Comparison of ENCODE assay signal across 15 cellular contexts in genomic region chr12:132009336-132009859, GRCh38. TPM values are rescaled to one million over a fixed set of nuclear protein-coding genes. Genes with fewer than 3 reads are reported as not detected.
A peak's percentile ranks its signal among the peaks of the same experiment; 100 is the strongest.
DNase-seq lines count a peak whose midpoint lies in the region; ATAC-seq and TF ChIP-seq lines count a peak whose summit lies in the region.
"Had no signal": no experiment of that assay in that cellular context is flagged by ENCODE, and none has a peak within 500 bp of the region (broad histone marks: within the 10 kb centered on the region; RNA-seq: fewer than 3 reads in every experiment).

No MANE protein-coding gene starts in this region.

- H4K8ac ChIP-seq in H9 (replicated peaks; ENCODE audit: insufficient read length, low read depth, low read length) (no peak overlapping the region), IMR-90 (ENCODE audit: low read depth in 2 of 2, low read length in 2 of 2) (no peak overlapping the region)

- TF ChIP-seq CTCF in H9 (conservative IDR thresholded peaks at IDR 0.05): no peak
- TF ChIP-seq CTCF in IMR-90 (conservative IDR thresholded peaks at IDR 0.05; ENCODE audit: low read depth, low read length): no peak
- no peak for TF ChIP-seq CTCF in OCI-LY7 (conservative IDR thresholded peaks at IDR 0.05; ENCODE audit: low read length)

- H2BK15ac ChIP-seq in H9 (ENCODE audit: low read depth, low read length) (no peak overlapping the region), IMR-90 (ENCODE audit: low read depth, low read length) (no peak overlapping the region; the same call in 2 of the 3 replicates)

- no peaks in the 10 kb centered on the region for H3K9me3 ChIP-seq in H9 (ENCODE audit: control insufficient read depth, low read depth, low read length)
- H3K9me3 ChIP-seq in IMR-90 (ENCODE audit: control insufficient read depth, insufficient read depth, low read length): no peaks in the 10 kb centered on the region
- H3K9me3 ChIP-seq in OCI-LY7 (ENCODE audit: low read length): no peaks in the 10 kb centered on the region
- H3K9me3 ChIP-seq: BE2C, Caco-2, HAP-1 had no signal

- H3K14ac ChIP-seq in H9 (ENCODE audit: insufficient read depth, low read length) (no peak overlapping the region), IMR-90 (replicated peaks; ENCODE audit: low read depth, low read length) (no peak overlapping the region)

- H3K27me3 ChIP-seq in H9 (ENCODE audit: insufficient read depth, low read length) (no peaks in the 10 kb centered on the region), IMR-90 (ENCODE audit: control insufficient read depth, insufficient read depth, low read length) (no peaks in the 10 kb centered on the region)
- H3K27me3 ChIP-seq: BE2C had no signal

- H3K23ac ChIP-seq in H9 (ENCODE audit: insufficient read length, low read depth, low read length): no peak overlapping the region
- H3K23ac ChIP-seq in IMR-90 (ENCODE audit: low read depth, low read length): no peak overlapping the region

- H2BK120ac ChIP-seq in H9 (ENCODE audit: low read depth, low read length, poor library complexity, severe bottlenecking): no peak overlapping the region
- H2BK120ac ChIP-seq in IMR-90 (ENCODE audit: low read depth, low read length): no peak overlapping the region

- DNase-seq in H9 (no peak), IMR-90 (no peak), OCI-LY7 (ENCODE audit: low spot score) (peak; percentile 11), SK-N-DZ (ENCODE audit: low spot score) (no peak)
- DNase-seq: ACHN; BE2C; C1 segment of cervical spinal cord; Caco-2; CD4-positive, alpha-beta T cell; GDM1; KG1 had no signal

- peaks cover 24% of the 10 kb centered on the region for H3K9me1 ChIP-seq in IMR-90 (ENCODE audit: insufficient read depth, low read length)

- no CpG with 5 or more reads among the region's 5 CpGs for WGBS in H9 (ENCODE audit: extremely low coverage, insufficient read length, low lambda C conversion rate)
- 100% methylated on average over 1 of the region's 5 CpGs; no CpG with 5 or more reads in 1 of the 2 experiments for WGBS in IMR-90 (ENCODE audit: extremely low coverage in 2 of 2, insufficient read length in 1 of 2), 2 experiments

- H3K56ac ChIP-seq in H9 (ENCODE audit: insufficient read length, low read depth, low read length) (no peak overlapping the region), IMR-90 (ENCODE audit: extremely low read depth, insufficient read depth, low read length) (no peak overlapping the region)

- H3K27ac ChIP-seq in H9 (ENCODE audit: insufficient read length, low read depth, low read length): no peak overlapping the region
- no peak overlapping the region for H3K27ac ChIP-seq in IMR-90 (ENCODE audit: insufficient read depth, low read length)
- H3K27ac ChIP-seq in OCI-LY7 (ENCODE audit: low read depth, low read length, poor library complexity, severe bottlenecking): no peak overlapping the region
- H3K27ac ChIP-seq: HL-60 had no signal

- H3K79me2 ChIP-seq in H9 (ENCODE audit: insufficient read depth, low read length) (no peaks in the 10 kb centered on the region), OCI-LY7 (ENCODE audit: insufficient read depth, low read depth, low read length) (no peaks in the 10 kb centered on the region)

- no TSS peak for BruUV-seq in IMR-90 (replicated peaks; lab: Mats Ljungman, UMichigan)
- no TSS peak for BruUV-seq in OCI-LY7 (replicated peaks; lab: Mats Ljungman, UMichigan)

- H4K5ac ChIP-seq in H9 (ENCODE audit: insufficient read length, low read depth, low read length) (no peak overlapping the region), IMR-90 (ENCODE audit: low read depth, low read length) (no peak overlapping the region)

- POLR2A ChIA-PET in IMR-90 (lab: Charles Lee; ENCODE audit: unreplicated experiment): interaction anchor here (0.6 kb wide), 1 partner anchor 91 kb away, joined by 3 read pairs; no protein-coding TSS in a partner anchor
- POLR2A ChIA-PET in OCI-LY7 (lab: Charles Lee): interaction anchor here (0.7 kb wide), 2 partner anchors 20 to 26 kb away, joined by 4 to 5 read pairs; no protein-coding TSS in a partner anchor

- no peak overlapping the region for H3K4ac ChIP-seq in H9 (ENCODE audit: low read depth, low read length)
- 0 out of 2 replicates have a peak overlapping the region, but pooled peaks have one; percentile 24 for H3K4ac ChIP-seq in IMR-90 (ENCODE audit: low read depth, low read length)

- in situ Hi-C loops in IMR-90 (cut with MboI; ENCODE audit: low sequenced_read_pairs): no loop called here

- H2BK20ac ChIP-seq in H9 (ENCODE audit: low read depth, low read length, poor library complexity, severe bottlenecking) (no peak overlapping the region), IMR-90 (ENCODE audit: low read depth, low read length) (no peak overlapping the region)

- H3K23me2 ChIP-seq in H9 (ENCODE audit: insufficient read length, low read depth, low read length, poor library complexity, severe bottlenecking): no peaks in the 10 kb centered on the region

- peaks cover 37 to 84% (median 67%) of the 10 kb centered on the region in 3 experiments for H3K36me3 Mint-ChIP-seq in H9 (ENCODE audit: insufficient read depth in 1 of 3, low read depth in 3 of 3)

- no peaks in the 10 kb centered on the region for H3K9me2 ChIP-seq in OCI-LY7 (ENCODE audit: insufficient read depth, low read length)

- H3K9me3 Mint-ChIP-seq in H9: no peaks in the 10 kb centered on the region
- H3K9me3 Mint-ChIP-seq: CD4-positive, alpha-beta T cell had no signal

- CTCF ChIA-PET in IMR-90 (lab: Yijun Ruan, JAX) (interaction anchor here (0.6 kb wide), 1 partner anchor 205 kb away, joined by 4 read pairs; no protein-coding TSS in a partner anchor), OCI-LY7 (lab: Charles Lee; ENCODE audit: unreplicated experiment) (no interaction called here)

- no peak for TF ChIP-seq RAD21 in IMR-90 (IDR thresholded peaks at IDR 0.05; ENCODE audit: low read length)

- H3K4me1 ChIP-seq in H9 (ENCODE audit: insufficient read depth, low read length) (no peaks in the 10 kb centered on the region), IMR-90 (ENCODE audit: control insufficient read depth, insufficient read depth, low read length) (peaks cover 13% of the 10 kb centered on the region), OCI-LY7 (ENCODE audit: insufficient read depth, low read length, poor library complexity, severe bottlenecking) (no peaks in the 10 kb centered on the region)
- H3K4me1 ChIP-seq: BE2C, Caco-2, HAP-1 had no signal

- no peak for ATAC-seq in IMR-90 (ENCODE audit: low read depth)
- no peak for ATAC-seq in GM18867 (IDR thresholded peaks at IDR 0.05; ENCODE audit: unreplicated experiment)
- no peak for ATAC-seq in GM18858 (IDR thresholded peaks at IDR 0.05; ENCODE audit: unreplicated experiment)

- no peak for TF ChIP-seq POLR2A in IMR-90 (IDR thresholded peaks at IDR 0.05; ENCODE audit: low read depth, low read length)

- no peak overlapping the region for H3K4me3 ChIP-seq in IMR-90 (ENCODE audit: insufficient read depth, low read depth, low read length)
- H3K4me3 ChIP-seq in OCI-LY7 (ENCODE audit: low read depth, low read length, poor library complexity, severe bottlenecking): no peak overlapping the region
- H3K4me3 ChIP-seq: HAP-1 had no signal

- no peak overlapping the region for H3T11ph ChIP-seq in H9 (ENCODE audit: low read length)

- H2AK5ac ChIP-seq in H9 (ENCODE audit: insufficient read length, low read length): no peak overlapping the region
- no peak overlapping the region; the same call in 1 of the 2 replicates for H2AK5ac ChIP-seq in IMR-90 (ENCODE audit: low read depth, low read length)

- H3K4me1 Mint-ChIP-seq in H9: no peaks in the 10 kb centered on the region

- H3K36me3 ChIP-seq in IMR-90 (ENCODE audit: control insufficient read depth, insufficient read depth, low read length) (peaks cover 45% of the 10 kb centered on the region), OCI-LY7 (ENCODE audit: insufficient read depth, low read length) (peaks cover 76% of the 10 kb centered on the region)

- H3K18ac ChIP-seq in H9 (ENCODE audit: insufficient read length, low read depth, low read length): no peak overlapping the region
- no peak overlapping the region for H3K18ac ChIP-seq in IMR-90 (ENCODE audit: low read depth, low read length)

- no peaks in the 10 kb centered on the region for H3K27me3 Mint-ChIP-seq in H9 (ENCODE audit: low read depth)
- H3K27me3 Mint-ChIP-seq: CD4-positive, alpha-beta T cell had no signal

- no peak overlapping the region for H2AK9ac ChIP-seq in IMR-90 (replicated peaks; ENCODE audit: low read depth, low read length, poor library complexity)

- dilution Hi-C loops in IMR-90 (cut with HindIII; ENCODE audit: low sequenced_read_pairs, unreplicated experiment): no loop called here

- no peak overlapping the region for H2AFZ ChIP-seq in H9 (ENCODE audit: low read length)
- no peak overlapping the region for H2AFZ ChIP-seq in IMR-90 (replicated peaks; ENCODE audit: low read length, poor library complexity)
- H2AFZ ChIP-seq in OCI-LY7 (ENCODE audit: low read length): no peak overlapping the region

- H2BK5ac ChIP-seq in H9 (ENCODE audit: insufficient read length, low read length) (no peak overlapping the region), IMR-90 (ENCODE audit: low read depth, low read length, poor library complexity, severe bottlenecking) (no peak overlapping the region)

- H3K4me3 Mint-ChIP-seq in H9: no peak overlapping the region
- H3K4me3 Mint-ChIP-seq: CD4-positive, alpha-beta T cell had no signal

- H3K9ac ChIP-seq in H9 (ENCODE audit: extremely low read depth, insufficient read length, low read length) (no peak overlapping the region), IMR-90 (ENCODE audit: low read depth, low read length) (no peak overlapping the region)

- peak overlapping the region in 2 of 3 experiments; percentile 23 to 40; a peak in 2 of 7 replicates for H3K27ac Mint-ChIP-seq in H9
- H3K27ac Mint-ChIP-seq: CD4-positive, alpha-beta T cell had no signal

- H4K20me1 ChIP-seq in H9 (ENCODE audit: control insufficient read depth, insufficient read depth, insufficient read length) (no peaks in the 10 kb centered on the region), IMR-90 (ENCODE audit: insufficient read depth, low read length) (0 out of 2 replicates have a peak, but pooled peaks cover 3% of the 10 kb centered on the region), OCI-LY7 (ENCODE audit: insufficient read depth, low read length) (no peaks in the 10 kb centered on the region)

- no peak overlapping the region for H2BK12ac ChIP-seq in H9 (ENCODE audit: insufficient read length, low read depth, low read length)

- intact Hi-C loops in IMR-90 (cut with micrococcal nuclease): no loop called here
- intact Hi-C loops in OCI-LY7 (cut with micrococcal nuclease; ENCODE audit: unreplicated experiment): no loop called here

- H4K91ac ChIP-seq in H9 (ENCODE audit: insufficient read length, low read depth, low read length): no peak overlapping the region
- peak overlapping the region; percentile 9 for H4K91ac ChIP-seq in IMR-90 (ENCODE audit: insufficient read depth, low read depth, low read length)

- H3K4me2 ChIP-seq in H9 (ENCODE audit: insufficient read depth, insufficient read length, low read length) (no peak overlapping the region), IMR-90 (ENCODE audit: low read depth, low read length) (no peak overlapping the region), OCI-LY7 (ENCODE audit: low read length) (no peak overlapping the region)

- H3K79me1 ChIP-seq in H9 (ENCODE audit: insufficient read depth, low read depth, low read length, poor library complexity, severe bottlenecking) (no peaks in the 10 kb centered on the region), IMR-90 (ENCODE audit: low read depth in 1 of 2, low read length in 2 of 2) (peaks cover 11 to 41% of the 10 kb centered on the region in 2 experiments)

RNA-seq across cellular contexts. Expression of gene EP400, which starts 59.7 kb away (rescaled TPM):
- total RNA-seq in H9 (2021) (53.3 and 61.7 TPM in 2 replicates), IMR-90 (2012; rRNA removed) (4.3 and 5.3 TPM in 2 replicates), OCI-LY7 (2022) (56.2 and 59.7 TPM in 2 replicates)
- polyA plus RNA-seq in IMR-90 (2012; rRNA removed): 10.3 and 11.4 TPM in 2 replicates
- 5.7 and 6.6 TPM in 2 replicates for polyA plus RNA-seq in IMR-90 (2012; cell fraction: cytosol; rRNA removed)
- polyA plus RNA-seq in IMR-90 (2012; cell fraction: nucleus; rRNA removed; ENCODE audit: low replicate concordance): 20.1 and 26.9 TPM in 2 replicates
- total RNA-seq in OCI-LY7 (2014; rRNA removed; shearing (Covaris generic)): 13.5 and 20.7 TPM in 2 replicates
- 15.4 and 16.1 TPM in 2 replicates for polyA plus RNA-seq in SK-N-DZ (2014; cell fraction: cytosol; rRNA removed)
- polyA plus RNA-seq in SK-N-DZ (2014; cell fraction: nucleus; rRNA removed): 22.8 and 64.6 TPM in 2 replicates
